ENCODE assay signal across 9 cellular contexts in the genomic region with DNA sequence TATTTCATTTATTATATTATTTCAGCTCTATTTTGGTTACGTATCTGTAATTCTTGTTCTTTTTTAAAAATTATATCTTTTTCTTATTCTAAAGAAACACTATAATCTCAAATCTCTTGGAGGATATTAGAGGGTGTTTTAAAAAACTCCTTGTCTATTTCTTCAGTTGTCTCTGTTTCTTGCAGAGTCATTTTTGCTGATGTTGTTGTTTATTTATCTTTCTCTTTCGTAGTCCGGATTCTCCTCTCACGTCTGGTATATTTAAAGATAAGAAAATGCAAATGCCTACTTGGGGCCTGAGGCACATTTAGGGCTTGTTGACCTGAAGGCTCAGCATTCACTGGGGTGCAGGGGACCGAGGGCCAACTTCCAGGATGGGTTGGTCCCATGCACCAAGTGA.
"Had no signal": no experiment of that assay in that cellular context is flagged by ENCODE, and none has a peak within 500 bp of the region (broad histone marks: within the 10 kb centered on the region; RNA-seq: fewer than 3 reads in every experiment).

No MANE protein-coding gene starts in this region.

- H3K4me3 ChIP-seq: GM23248, HAP-1 had no signal

- H3K9me3 ChIP-seq: HAP-1 had no signal

- FAIRE-seq: HTR-8/SVneo had no signal

- H3K27ac ChIP-seq: GM23248, KMS-11 had no signal

- H3K4me1 ChIP-seq: HAP-1 had no signal

- H2AFZ ChIP-seq: GM23248 had no signal

- H3K4me2 ChIP-seq: KMS-11 had no signal

- ATAC-seq: HCT116 had no signal

- H3K36me3 ChIP-seq: HAP-1 had no signal

- H3K9ac ChIP-seq: GM23248, KMS-11 had no signal

- DNase-seq: GOT3, H7, HFFc6, KBM-7 had no signal
